28 cellular contexts compared by ENCODE assay signal in genomic region chr10:12473491-12473890, GRCh38.
"Had no signal": no experiment of that assay in that cellular context is flagged by ENCODE, and none has a peak within 500 bp of the region (broad histone marks: within the 10 kb centered on the region; RNA-seq: fewer than 3 reads in every experiment).

No MANE protein-coding gene starts in this region.

- H3K36me3 Mint-ChIP-seq: mesothelial cell of epicardium had no signal

- H3K4me1 Mint-ChIP-seq: mesothelial cell of epicardium had no signal

- H3K79me2 ChIP-seq: parathyroid adenoma had no signal

- H3K4me3 ChIP-seq: adrenal gland, esophagus squamous epithelium, left ventricle myocardium inferior, lung, psoas muscle, upper lobe of left lung, vagina had no signal

- H3K36me3 ChIP-seq: adrenal gland, esophagus squamous epithelium, left ventricle myocardium inferior, upper lobe of left lung, vagina had no signal

- H3K27me3 Mint-ChIP-seq: activated naive CD8-positive, alpha-beta T cell treated with anti-CD3 and anti-CD28 coated beads for 36 hours; naive B cell; stimulated activated naive CD8-positive, alpha-beta T cell treated with anti-CD3 and anti-CD28 coated beads, Interleukin-15, amount 100 ng/mL, for 72 hours had no signal

- ATAC-seq: psoas muscle; stimulated activated naive CD8-positive, alpha-beta T cell treated with anti-CD3 and anti-CD28 coated beads, Interleukin-15, amount 100 ng/mL, for 72 hours had no signal

- H3K9ac ChIP-seq: parathyroid adenoma had no signal

- H3K9me3 ChIP-seq: adrenal gland, esophagus squamous epithelium, left ventricle myocardium inferior, psoas muscle, upper lobe of left lung, vagina had no signal

- H3K27ac Mint-ChIP-seq: activated naive CD4-positive, alpha-beta T cell treated with anti-CD3 and anti-CD28 coated beads for 36 hours; activated naive CD8-positive, alpha-beta T cell treated with anti-CD3 and anti-CD28 coated beads for 36 hours; dendritic cell treated with granulocyte-macrophage colony-stimulating factor and Interleukin-4, amounts not matched to agents 40 ng/mL and 50 ng/mL, for 4 days; mesothelial cell of epicardium; stimulated activated naive CD8-positive, alpha-beta T cell treated with anti-CD3 and anti-CD28 coated beads, Interleukin-15, amount 100 ng/mL, for 72 hours had no signal

- H3K9me3 Mint-ChIP-seq: activated naive CD4-positive, alpha-beta T cell treated with anti-CD3 and anti-CD28 coated beads for 36 hours; activated naive CD8-positive, alpha-beta T cell treated with anti-CD3 and anti-CD28 coated beads for 36 hours; dendritic cell treated with granulocyte-macrophage colony-stimulating factor and Interleukin-4, amounts not matched to agents 40 ng/mL and 50 ng/mL, for 4 days; stimulated activated naive CD8-positive, alpha-beta T cell treated with anti-CD3 and anti-CD28 coated beads, Interleukin-15, amount 100 ng/mL, for 72 hours had no signal

- H3K27ac ChIP-seq: adrenal gland, epithelial cell of prostate, esophagus squamous epithelium, left ventricle myocardium inferior, parathyroid adenoma, psoas muscle, upper lobe of left lung, vagina, VCaP had no signal

- DNase-seq: activated CD4-positive, alpha-beta T cell treated with anti-CD3 and anti-CD28 coated beads for 4 hours; activated CD4-positive, alpha-beta T cell treated with anti-CD3 and anti-CD28 coated beads, Interleukin-2, amount 50 U/mL, for 4 hours; activated CD8-positive, alpha-beta memory T cell treated with anti-CD3 and anti-CD28 coated beads for 24 hours; activated effector memory CD4-positive, alpha-beta T cell treated with anti-CD3 and anti-CD28 coated beads, Interleukin-2, amount 50 U/mL, for 16 hours; activated naive CD4-positive, alpha-beta T cell treated with anti-CD3 and anti-CD28 coated beads for 36 hours; activated naive CD8-positive, alpha-beta T cell treated with anti-CD3 and anti-CD28 coated beads for 36 hours; adrenal gland; caudate nucleus; esophagus squamous epithelium; foreskin melanocyte; left ventricle myocardium inferior; naive B cell; nucleus accumbens; psoas muscle; stimulated activated CD4-positive, alpha-beta T cell treated with anti-CD3 and anti-CD28 coated beads, Interleukin-2, amount 100 ng/mL, for 48 hours; stimulated activated naive CD8-positive, alpha-beta T cell treated with anti-CD3 and anti-CD28 coated beads, Interleukin-15, amount 100 ng/mL, for 72 hours; substantia nigra; T-helper 1 cell; upper lobe of left lung had no signal

- H3K4me3 Mint-ChIP-seq: activated naive CD4-positive, alpha-beta T cell treated with anti-CD3 and anti-CD28 coated beads for 36 hours; activated naive CD8-positive, alpha-beta T cell treated with anti-CD3 and anti-CD28 coated beads for 36 hours; dendritic cell treated with granulocyte-macrophage colony-stimulating factor and Interleukin-4, amounts not matched to agents 40 ng/mL and 50 ng/mL, for 4 days; mesothelial cell of epicardium; naive B cell; stimulated activated naive CD8-positive, alpha-beta T cell treated with anti-CD3 and anti-CD28 coated beads, Interleukin-15, amount 100 ng/mL, for 72 hours had no signal

- H2AFZ ChIP-seq: parathyroid adenoma had no signal

- H3K27me3 ChIP-seq: adrenal gland, esophagus squamous epithelium, upper lobe of left lung, vagina had no signal

- FAIRE-seq: endometrium, TTC549 had no signal

- H3K4me1 ChIP-seq: adrenal gland, parathyroid adenoma, psoas muscle, vagina had no signal
